Comparison of ENCODE assay signal across 8 cellular contexts in the genomic region with DNA sequence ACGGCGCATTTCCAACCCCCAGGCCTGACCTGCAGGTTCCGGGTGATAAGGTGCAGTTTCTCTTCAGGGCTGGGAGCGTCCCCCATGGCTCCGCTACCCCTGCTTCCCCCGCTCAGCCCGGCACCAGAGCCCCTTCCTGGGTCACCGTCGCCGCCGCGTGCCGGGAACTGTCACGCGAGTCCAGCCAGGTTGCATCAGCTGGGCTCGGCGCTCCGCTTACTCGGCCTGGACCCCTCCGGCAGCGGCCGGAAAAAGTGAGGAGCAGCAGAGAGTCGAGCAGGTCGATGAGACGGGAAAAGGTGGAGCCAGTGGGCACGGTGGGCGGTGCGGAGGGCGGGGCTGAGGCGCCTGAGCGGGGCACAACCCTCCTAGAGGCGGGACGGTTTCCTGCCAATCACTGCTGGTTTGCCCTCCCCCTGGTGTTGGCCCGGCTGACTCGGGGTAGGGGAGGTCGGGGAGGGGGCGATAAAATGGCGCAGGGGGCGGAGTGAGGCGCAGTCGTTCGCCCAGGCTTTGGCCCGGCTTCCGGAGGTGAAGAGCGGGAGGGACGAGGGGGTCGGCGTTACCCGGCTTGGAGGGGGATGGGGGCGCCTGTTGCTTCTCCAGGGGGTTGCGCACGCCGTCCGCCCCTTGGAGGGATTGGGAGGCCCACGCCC. TPM values are rescaled to one million over a fixed set of nuclear protein-coding genes. Genes with fewer than 3 reads are reported as not detected.
DNase-seq lines count a peak whose midpoint lies in the region; ATAC-seq, FAIRE-seq and TF ChIP-seq lines count a peak whose summit lies in the region.

A gene (plus strand): TSS at position 495 of the 656 bp plus-strand sequence. CDS start 8,447 bp downstream, outside the sequence.
A gene (minus strand): TSS at position 200 of the 656 bp plus-strand sequence. CDS start 114 bp downstream, at position 86.

- WGBS in psoas muscle, 3 donors: 0% methylated on average over 42 to 55 of the region's 55 CpGs

- no peak for TF ChIP-seq CTCF in psoas muscle (IDR thresholded peaks at IDR 0.05)

- peak within 1 kb of the TSS; percentile 89 for H3K27ac ChIP-seq in angular gyrus (ENCODE audit: low read depth, low read length)
- H3K27ac ChIP-seq in psoas muscle: peak within 1 kb of the TSS; percentile 94

- H3K36me3 ChIP-seq in psoas muscle (ENCODE audit: insufficient read depth in 1 of 2, low read depth in 1 of 2): no peaks in the 10 kb centered on the region

- intact Hi-C loops in left ventricle myocardium superior (cut with micrococcal nuclease) (no loop called here), psoas muscle (cut with DNase I) (loop anchor here in 1 of 2 donors (5.0 kb wide), 2 partner anchors 55 to 115 kb away; a partner anchor contains a TSS)

- H3K27me3 ChIP-seq in psoas muscle (ENCODE audit: insufficient read depth in 3 of 3, low read length in 2 of 3): no peaks in the 10 kb centered on the region

- no peaks in the 10 kb centered on the region for H3K9me3 ChIP-seq in psoas muscle

- peak; percentile 81 for FAIRE-seq in urothelium cell line (lab: Jason Lieb, UNC)

- peak; percentile 85 for ATAC-seq in GM18498 (IDR thresholded peaks at IDR 0.05; ENCODE audit: unreplicated experiment)
- ATAC-seq in HG02938 (IDR thresholded peaks at IDR 0.05; ENCODE audit: unreplicated experiment): peak; percentile 79
- peak; percentile 97 for ATAC-seq in left ventricle myocardium superior
- ATAC-seq in psoas muscle: peak; percentile 95 to 97 (median 96)

- DNase-seq in NCI-H187 (lab: John Stamatoyannopoulos, UW) (peak; percentile 97 to 98), T-helper 2 cell (peak; percentile 98 to 100 (median 99)), left ventricle myocardium superior (peak; percentile 100), psoas muscle (peak; percentile 100), urothelium cell line (ENCODE audit: low spot score) (peak; percentile 99)

- peaks cover 43% of the 10 kb centered on the region for H3K4me1 ChIP-seq in psoas muscle

- peak within 1 kb of the TSS; percentile 74 for H3K4me3 ChIP-seq in psoas muscle

RNA-seq across cellular contexts. Expression of the first gene that starts in this region (rescaled TPM):
- 15.7 TPM for total RNA-seq in left ventricle myocardium superior
- 10 to 100 TPM in 3 of 4 donors, 1 to 10 TPM in 1; 9.7 to 18.1 (median 12.9) TPM for total RNA-seq in psoas muscle
- 1 to 10 TPM; 3.9 to 7.7 (median 4.5) TPM for polyA plus RNA-seq in psoas muscle

RNA-seq across cellular contexts. Expression of the second gene that starts in this region (rescaled TPM):
- total RNA-seq in left ventricle myocardium superior (32.3 TPM), psoas muscle (10 to 100 TPM; 36.9 to 90.2 (median 72.4) TPM)
- 100 to 1,000 TPM in 1 of 3 donors, 10 to 100 TPM in 2; 43.0 to 114 (median 90.9) TPM for polyA plus RNA-seq in psoas muscle

Comparison
In these comparisons a context has a peak if more than half of its experiments do, and no peak if none do; other contexts are left out.
1. Peak in every context shown above with its lines: DNase-seq, ATAC-seq, H3K4me3 ChIP-seq and H3K27ac ChIP-seq.